ENCODE assay signal across 8 cellular contexts in genomic region chr20:62065669-62066338, GRCh38. TPM values are rescaled to one million over a fixed set of nuclear protein-coding genes. Genes with fewer than 3 reads are reported as not detected.
A peak's percentile ranks its signal among the peaks of the same experiment; 100 is the strongest.
DNase-seq lines count a peak whose midpoint lies in the region; TF ChIP-seq lines count a peak whose summit lies in the region.

A gene with protein sequence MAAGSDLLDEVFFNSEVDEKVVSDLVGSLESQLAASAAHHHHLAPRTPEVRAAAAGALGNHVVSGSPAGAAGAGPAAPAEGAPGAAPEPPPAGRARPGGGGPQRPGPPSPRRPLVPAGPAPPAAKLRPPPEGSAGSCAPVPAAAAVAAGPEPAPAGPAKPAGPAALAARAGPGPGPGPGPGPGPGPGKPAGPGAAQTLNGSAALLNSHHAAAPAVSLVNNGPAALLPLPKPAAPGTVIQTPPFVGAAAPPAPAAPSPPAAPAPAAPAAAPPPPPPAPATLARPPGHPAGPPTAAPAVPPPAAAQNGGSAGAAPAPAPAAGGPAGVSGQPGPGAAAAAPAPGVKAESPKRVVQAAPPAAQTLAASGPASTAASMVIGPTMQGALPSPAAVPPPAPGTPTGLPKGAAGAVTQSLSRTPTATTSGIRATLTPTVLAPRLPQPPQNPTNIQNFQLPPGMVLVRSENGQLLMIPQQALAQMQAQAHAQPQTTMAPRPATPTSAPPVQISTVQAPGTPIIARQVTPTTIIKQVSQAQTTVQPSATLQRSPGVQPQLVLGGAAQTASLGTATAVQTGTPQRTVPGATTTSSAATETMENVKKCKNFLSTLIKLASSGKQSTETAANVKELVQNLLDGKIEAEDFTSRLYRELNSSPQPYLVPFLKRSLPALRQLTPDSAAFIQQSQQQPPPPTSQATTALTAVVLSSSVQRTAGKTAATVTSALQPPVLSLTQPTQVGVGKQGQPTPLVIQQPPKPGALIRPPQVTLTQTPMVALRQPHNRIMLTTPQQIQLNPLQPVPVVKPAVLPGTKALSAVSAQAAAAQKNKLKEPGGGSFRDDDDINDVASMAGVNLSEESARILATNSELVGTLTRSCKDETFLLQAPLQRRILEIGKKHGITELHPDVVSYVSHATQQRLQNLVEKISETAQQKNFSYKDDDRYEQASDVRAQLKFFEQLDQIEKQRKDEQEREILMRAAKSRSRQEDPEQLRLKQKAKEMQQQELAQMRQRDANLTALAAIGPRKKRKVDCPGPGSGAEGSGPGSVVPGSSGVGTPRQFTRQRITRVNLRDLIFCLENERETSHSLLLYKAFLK (minus strand): TSS chr20:62065881. CDS start chr20:62065810, 71 bp downstream.

- TF ChIP-seq POLR2A in GM10847 (IDR thresholded peaks at IDR 0.05; ENCODE audit: extremely low read depth, insufficient read length) (peak; percentile 99), NB4 (IDR thresholded peaks at IDR 0.05; ENCODE audit: extremely low read depth, insufficient read length) (peak; percentile 91), adrenal gland (IDR thresholded peaks at IDR 0.05) (peak; percentile 94 to 97), prostate gland (IDR thresholded peaks at IDR 0.05) (peak; percentile 73)

- 0 to 1% (median 0%) methylated on average over 11 to 93 of the region's 117 CpGs; no CpG with 5 or more reads in 1 of the 4 donors for WGBS in adrenal gland, 4 donors
- under 1% methylated on average over 46 of the region's 117 CpGs for WGBS in prostate gland

- no peak for TF ChIP-seq CTCF in HFF-Myc (IDR thresholded peaks at IDR 0.05; ENCODE audit: low read depth, low read length, missing control alignments)
- TF ChIP-seq CTCF in NB4 (IDR thresholded peaks at IDR 0.05; ENCODE audit: low read depth, low read length) = no peak
- TF ChIP-seq CTCF in adrenal gland (IDR thresholded peaks at IDR 0.05) = no peak
- TF ChIP-seq CTCF in left ventricle myocardium inferior (IDR thresholded peaks at IDR 0.05; ENCODE audit: borderline replicate concordance) = no peak
- no peak for TF ChIP-seq CTCF in prostate gland (IDR thresholded peaks at IDR 0.05)

- intact Hi-C loops in T-helper 1 cell treated with Interleukin-12 subunit alpha and Interleukin-12 subunit beta and Interleukin-4 antibody, amounts not matched to agents 30 ng/mL and 1 ng/mL, for 36 hours (cut with micrococcal nuclease) = loop anchor here (1.0 to 10.0 kb wide), 8 partner anchors 55 to 729 kb away; partner anchors contain the start of genes MRGBP, MTG2 and OSBPL2
- intact Hi-C loops in adrenal gland (cut with DNase I) = loop anchor here in 1 of 2 donors (5.0 kb wide), 2 partner anchors 51 to 66 kb away; no protein-coding TSS in a partner anchor
- intact Hi-C loops in left ventricle myocardium inferior (cut with micrococcal nuclease) = loop anchor here (10.0 kb wide), 1 partner anchor 59 kb away; the partner anchor contains the start of gene LSM14B
- intact Hi-C loops in prostate gland (cut with DNase I) = loop anchor here (5.0 to 10.0 kb wide), 2 partner anchors 76 to 729 kb away; partner anchors contain the start of genes MRGBP, PSMA7 and SS18L1

- DNase-seq in HFF-Myc (ENCODE audit: extremely low read depth, low read depth) = no peak
- DNase-seq in NB4 (ENCODE audit: low read depth) = peak; percentile 81
- peak; percentile 69 to 79 (median 75) for DNase-seq in adrenal gland
- DNase-seq in left ventricle myocardium inferior = peak; percentile 75
- DNase-seq in prostate gland (ENCODE audit: low spot score) = peak; percentile 64
- peak; percentile 80 for DNase-seq in ureter (ENCODE audit: low spot score)

- H3K36me3 ChIP-seq in adrenal gland (replicated peaks in 1 of 2) = no peaks in the 10 kb centered on the region
- no peaks in the 10 kb centered on the region for H3K36me3 ChIP-seq in left ventricle myocardium inferior
- no peaks in the 10 kb centered on the region for H3K36me3 ChIP-seq in prostate gland

- H3K27ac ChIP-seq in adrenal gland = peak within 1 kb of the TSS; percentile 48 to 100 (median 78)
- peak within 1 kb of the TSS; percentile 95 for H3K27ac ChIP-seq in left ventricle myocardium inferior (replicated peaks)
- peak within 1 kb of the TSS; percentile 87 to 90 for H3K27ac ChIP-seq in prostate gland

- H3K27me3 ChIP-seq in adrenal gland = no peaks in the 10 kb centered on the region
- no peaks in the 10 kb centered on the region for H3K27me3 ChIP-seq in left ventricle myocardium inferior (ENCODE audit: low read depth)
- H3K27me3 ChIP-seq in prostate gland (replicated peaks; ENCODE audit: insufficient read depth) = no peaks in the 10 kb centered on the region

- H3K4me3 ChIP-seq in HFF-Myc (replicated peaks; ENCODE audit: low read depth, low read length) (peak within 1 kb of the TSS; percentile 61), NB4 (ENCODE audit: low read depth, low read length) (peak within 1 kb of the TSS; percentile 66), adrenal gland (peak within 1 kb of the TSS in 3 of 4 donors; percentile 25 to 80 (median 77)), left ventricle myocardium inferior (peak within 1 kb of the TSS; percentile 80), prostate gland (peak within 1 kb of the TSS; percentile 54 to 64)

- H3K4me1 ChIP-seq in adrenal gland (replicated peaks in 1 of 2) (peaks cover 11 to 39% of the 10 kb centered on the region in 2 donors), left ventricle myocardium inferior (peaks cover 45% of the 10 kb centered on the region), prostate gland (replicated peaks) (peaks cover 17% of the 10 kb centered on the region)

- H3K9me3 ChIP-seq in adrenal gland (replicated peaks in 1 of 3) (no peaks in the 10 kb centered on the region), left ventricle myocardium inferior (replicated peaks) (no peaks in the 10 kb centered on the region), prostate gland (no peaks in the 10 kb centered on the region)

RNA-seq across cellular contexts. Expression of the gene that starts here (rescaled TPM):
- 23.2 and 28.4 TPM in 2 replicates for total RNA-seq in T-helper 1 cell treated with Interleukin-12 subunit alpha and Interleukin-12 subunit beta and Interleukin-4 antibody, amounts not matched to agents 30 ng/mL and 1 ng/mL, for 36 hours
- total RNA-seq in adrenal gland = 10 to 100 TPM in 7 of 8 donors, 1 to 10 TPM in 1; 10.0 to 30.9 (median 15.4) TPM
- 10 to 100 TPM in 2 of 3 donors, 1 to 10 TPM in 1; 5.2 to 12.5 (median 10.9) TPM for polyA plus RNA-seq in adrenal gland
- total RNA-seq in left ventricle myocardium inferior = 11.8 TPM
- total RNA-seq in prostate gland = 10 to 100 TPM; 19.9 to 57.1 TPM
- total RNA-seq in ureter = 31.3 TPM
